In genomic region chr1:64471724-64472276, GRCh38 we compare ENCODE assay signal across 9 cellular contexts. TPM values are rescaled to one million over a fixed set of nuclear protein-coding genes. Genes with fewer than 3 reads are reported as not detected.
DNase-seq lines count a peak whose midpoint lies in the region; ATAC-seq, FAIRE-seq and TF ChIP-seq lines count a peak whose summit lies in the region.
"Had no signal": no experiment of that assay in that cellular context is flagged by ENCODE, and none has a peak within 500 bp of the region (broad histone marks: within the 10 kb centered on the region; RNA-seq: fewer than 3 reads in every experiment).

No MANE protein-coding gene starts in this region.

- peaks cover 9% of the 10 kb centered on the region for H3K4me1 Mint-ChIP-seq in activated CD4-positive, alpha-beta T cell treated with anti-CD3 and anti-CD28 coated beads, Interleukin-2, amount 10 ng/mL, durations not matched to agents 7 days and 5 days
- peaks cover 16% of the 10 kb centered on the region for H3K4me1 Mint-ChIP-seq in activated naive CD8-positive, alpha-beta T cell treated with anti-CD3 and anti-CD28 coated beads, Interleukin-2, amount 50 U/mL, for 24 hours

- POLR2A ChIA-PET in activated CD4-positive, alpha-beta T cell treated with anti-CD3 and anti-CD28 coated beads, Interleukin-2, amount 10 ng/mL, durations not matched to agents 7 days and 5 days (lab: Charles Lee) = no interaction called here
- POLR2A ChIA-PET in OCI-LY7 (lab: Charles Lee) = no interaction called here

- H3K27ac ChIP-seq in keratinocyte (ENCODE audit: control insufficient read depth, insufficient read depth, low read length) = no peak overlapping the region
- no peak overlapping the region for H3K27ac ChIP-seq in thoracic aorta
- H3K27ac ChIP-seq in OCI-LY7 (ENCODE audit: low read depth, low read length, poor library complexity, severe bottlenecking) = no peak overlapping the region

- DNase-seq in activated CD4-positive, alpha-beta T cell treated with anti-CD3 and anti-CD28 coated beads, Interleukin-2, amount 10 ng/mL, durations not matched to agents 7 days and 5 days = no peak
- DNase-seq in activated CD4-positive, alpha-beta T cell treated with anti-CD3 and anti-CD28 coated beads for 4 hours = no peak
- no peak for DNase-seq in activated naive CD8-positive, alpha-beta T cell treated with anti-CD3 and anti-CD28 coated beads, Interleukin-2, amount 50 U/mL, for 24 hours
- DNase-seq in keratinocyte (ENCODE audit: low read depth, low spot score) (no peak), thoracic aorta (ENCODE audit: low spot score) (no peak), midbrain (lab: John Stamatoyannopoulos, UW) (no peak), OCI-LY7 (ENCODE audit: low spot score) (no peak)
- DNase-seq in stimulated activated naive CD4-positive, alpha-beta T cell (lab: John Stamatoyannopoulos, UW) = no peak
- DNase-seq: NCI-H187 treated with DMSO at 0.1 percent for 48 hours had no signal

- no peaks in the 10 kb centered on the region for H3K9me3 Mint-ChIP-seq in activated CD4-positive, alpha-beta T cell treated with anti-CD3 and anti-CD28 coated beads, Interleukin-2, amount 10 ng/mL, durations not matched to agents 7 days and 5 days
- no peaks in the 10 kb centered on the region for H3K9me3 Mint-ChIP-seq in activated naive CD8-positive, alpha-beta T cell treated with anti-CD3 and anti-CD28 coated beads, Interleukin-2, amount 50 U/mL, for 24 hours

- no peak overlapping the region for H3K27ac Mint-ChIP-seq in activated CD4-positive, alpha-beta T cell treated with anti-CD3 and anti-CD28 coated beads, Interleukin-2, amount 10 ng/mL, durations not matched to agents 7 days and 5 days
- no peak overlapping the region for H3K27ac Mint-ChIP-seq in activated naive CD8-positive, alpha-beta T cell treated with anti-CD3 and anti-CD28 coated beads, Interleukin-2, amount 50 U/mL, for 24 hours

- H4K20me1 ChIP-seq in keratinocyte (ENCODE audit: control insufficient read depth, extremely low read depth, insufficient read depth, low read length) (no peaks in the 10 kb centered on the region), OCI-LY7 (ENCODE audit: insufficient read depth, low read length) (no peaks in the 10 kb centered on the region)

- peaks cover 46% of the 10 kb centered on the region for H3K27me3 Mint-ChIP-seq in activated CD4-positive, alpha-beta T cell treated with anti-CD3 and anti-CD28 coated beads, Interleukin-2, amount 10 ng/mL, durations not matched to agents 7 days and 5 days
- peaks cover 38% of the 10 kb centered on the region for H3K27me3 Mint-ChIP-seq in activated naive CD8-positive, alpha-beta T cell treated with anti-CD3 and anti-CD28 coated beads, Interleukin-2, amount 50 U/mL, for 24 hours

- peaks cover 2% of the 10 kb centered on the region for H3K36me3 Mint-ChIP-seq in activated CD4-positive, alpha-beta T cell treated with anti-CD3 and anti-CD28 coated beads, Interleukin-2, amount 10 ng/mL, durations not matched to agents 7 days and 5 days (ENCODE audit: low read depth)
- H3K36me3 Mint-ChIP-seq in activated naive CD8-positive, alpha-beta T cell treated with anti-CD3 and anti-CD28 coated beads, Interleukin-2, amount 50 U/mL, for 24 hours (ENCODE audit: low read depth) = no peaks in the 10 kb centered on the region

- H3K27me3 ChIP-seq in keratinocyte (ENCODE audit: control insufficient read depth, extremely low read depth, insufficient read depth, low read length) (peaks cover 15% of the 10 kb centered on the region), thoracic aorta (replicated peaks; ENCODE audit: insufficient read depth) (no peaks in the 10 kb centered on the region)

- no peaks in the 10 kb centered on the region for H3K9me1 ChIP-seq in keratinocyte (ENCODE audit: control insufficient read depth, extremely low read depth, insufficient read depth, low read length)

- BruUV-seq in OCI-LY7 (replicated peaks; lab: Mats Ljungman, UMichigan) = no TSS peak

- H3K4me3 ChIP-seq in keratinocyte (ENCODE audit: control insufficient read depth in 2 of 3, extremely low read depth in 1 of 3, insufficient read depth in 2 of 3, low read depth in 1 of 3, low read length in 3 of 3) (peak overlapping the region; percentile 64 to 80 (median 72)), thoracic aorta (peak overlapping the region; percentile 89), OCI-LY7 (ENCODE audit: low read depth, low read length, poor library complexity, severe bottlenecking) (no peak overlapping the region)

- TF ChIP-seq CTCF in keratinocyte (optimal IDR thresholded peaks at IDR 0.05 in 1 of 3, IDR thresholded peaks at IDR 0.05 in 1 of 3, conservative IDR thresholded peaks at IDR 0.05 in 1 of 3; ENCODE audit: extremely low read depth in 1 of 3, insufficient read depth in 2 of 3, low read length in 3 of 3) = no peak
- no peak for TF ChIP-seq CTCF in thoracic aorta (IDR thresholded peaks at IDR 0.05)
- TF ChIP-seq CTCF in OCI-LY7 (conservative IDR thresholded peaks at IDR 0.05; ENCODE audit: low read length) = no peak

- FAIRE-seq in keratinocyte (lab: Jason Lieb, UNC) = peak; percentile 82

- no peaks in the 10 kb centered on the region for H3K9me2 ChIP-seq in OCI-LY7 (ENCODE audit: insufficient read depth, low read length)

- H3K4me2 ChIP-seq in keratinocyte (ENCODE audit: control insufficient read depth, extremely low read depth, insufficient read depth, low read depth, low read length) (peak overlapping the region; percentile 66), OCI-LY7 (ENCODE audit: low read length) (no peak overlapping the region)

- CTCF ChIA-PET in activated CD4-positive, alpha-beta T cell treated with anti-CD3 and anti-CD28 coated beads, Interleukin-2, amount 10 ng/mL, durations not matched to agents 7 days and 5 days (lab: Charles Lee) = interaction anchor here (0.5 kb wide), 1 partner anchor 125 kb away, joined by 4 read pairs; no protein-coding TSS in a partner anchor
- CTCF ChIA-PET in OCI-LY7 (lab: Charles Lee; ENCODE audit: unreplicated experiment) = no interaction called here

- peak overlapping the region; percentile 78 for H3K4me3 Mint-ChIP-seq in activated CD4-positive, alpha-beta T cell treated with anti-CD3 and anti-CD28 coated beads, Interleukin-2, amount 10 ng/mL, durations not matched to agents 7 days and 5 days
- peak overlapping the region; percentile 82 for H3K4me3 Mint-ChIP-seq in activated naive CD8-positive, alpha-beta T cell treated with anti-CD3 and anti-CD28 coated beads, Interleukin-2, amount 50 U/mL, for 24 hours

- H3K9ac ChIP-seq in keratinocyte (ENCODE audit: control insufficient read depth, extremely low read depth, insufficient read depth, low read length) = peak overlapping the region; percentile 64

- H3K4me1 ChIP-seq in keratinocyte (ENCODE audit: control insufficient read depth, extremely low read depth, insufficient read depth, low read length) (peaks cover 28% of the 10 kb centered on the region), thoracic aorta (ENCODE audit: control insufficient read depth in 1 of 2, low read depth in 2 of 2) (peaks cover 6 to 32% of the 10 kb centered on the region in 2 donors), OCI-LY7 (ENCODE audit: insufficient read depth, low read length, poor library complexity, severe bottlenecking) (no peaks in the 10 kb centered on the region)

- H3K79me2 ChIP-seq in keratinocyte (ENCODE audit: control insufficient read depth, insufficient read depth, low read length) (no peaks in the 10 kb centered on the region), OCI-LY7 (ENCODE audit: insufficient read depth, low read depth, low read length) (no peaks in the 10 kb centered on the region)

- no peak for ATAC-seq in activated naive CD8-positive, alpha-beta T cell treated with anti-CD3 and anti-CD28 coated beads, Interleukin-2, amount 50 U/mL, for 24 hours
- no peak for ATAC-seq in thoracic aorta (ENCODE audit: insufficient number of reproducible peaks, low FRiP score, low read depth)

- H3K36me3 ChIP-seq in keratinocyte (ENCODE audit: control insufficient read depth in 2 of 2, extremely low read depth in 1 of 2, insufficient read depth in 2 of 2, low read length in 2 of 2) (no peaks in the 10 kb centered on the region), thoracic aorta (no peaks in the 10 kb centered on the region), OCI-LY7 (ENCODE audit: insufficient read depth, low read length) (no peaks in the 10 kb centered on the region)

- H2AFZ ChIP-seq in keratinocyte (ENCODE audit: control insufficient read depth, low read length) = peak overlapping the region; percentile 87
- no peak overlapping the region for H2AFZ ChIP-seq in OCI-LY7 (ENCODE audit: low read length)

- intact Hi-C loops in OCI-LY7 (cut with micrococcal nuclease; ENCODE audit: unreplicated experiment) = no loop called here

- dilution Hi-C loops in keratinocyte (cut with MboI; ENCODE audit: extremely low pct_ligation_motif_present, low sequenced_read_pairs) = no loop called here

- H3K9me3 ChIP-seq in keratinocyte (ENCODE audit: control insufficient read depth, low read depth, low read length) = no peaks in the 10 kb centered on the region
- no peaks in the 10 kb centered on the region for H3K9me3 ChIP-seq in thoracic aorta
- H3K9me3 ChIP-seq in OCI-LY7 (ENCODE audit: low read length) = no peaks in the 10 kb centered on the region

RNA-seq across cellular contexts. Expression of gene CACHD1, which starts 1.9 kb away (rescaled TPM):
- total RNA-seq in activated CD4-positive, alpha-beta T cell treated with anti-CD3 and anti-CD28 coated beads, Interleukin-2, amount 10 ng/mL, durations not matched to agents 7 days and 5 days = under 1 TPM; 0.47 to 0.48 TPM
- 1.6 to 2.4 TPM (median 1.9 TPM) in 3 replicates for polyA plus RNA-seq in keratinocyte
- polyA plus RNA-seq in keratinocyte (2011; ENCODE audit: low read depth) = 1.7 TPM
- polyA plus RNA-seq in keratinocyte (2011; cell fraction: cytosol; rRNA removed) = 0.96 and 1.4 TPM in 2 replicates
- 5.4 and 5.9 TPM in 2 replicates for polyA plus RNA-seq in keratinocyte (2011; cell fraction: nucleus; rRNA removed)
- 2.1 and 2.6 TPM in 2 replicates for polyA plus RNA-seq in keratinocyte (2012; ENCODE audit: low replicate concordance)
- polyA minus RNA-seq in keratinocyte = 3.5 to 4.9 TPM (median 4.4 TPM) in 3 replicates
- 1.5 TPM for polyA minus RNA-seq in keratinocyte (2011; cell fraction: cytosol; rRNA and poly(A)+ RNA removed)
- 6.4 and 9.4 TPM in 2 replicates for polyA minus RNA-seq in keratinocyte (2011; cell fraction: nucleus; rRNA and poly(A)+ RNA removed)
- total RNA-seq in thoracic aorta = 1 to 10 TPM; 5.3 to 6.7 TPM
- not detected in 2 replicates for total RNA-seq in OCI-LY7 (2014; rRNA removed; shearing (Covaris generic))
- not detected in 2 replicates for total RNA-seq in OCI-LY7 (2022)

Comparison
In these comparisons a context has a peak if more than half of its experiments do, and no peak if none do; other contexts are left out.
1. RNA of gene CACHD1, which starts 1.9 kb away (total RNA-seq): 5.3 to 6.7 TPM in thoracic aorta; 0.47 to 0.48 TPM in activated CD4-positive, alpha-beta T cell treated with anti-CD3 and anti-CD28 coated beads, Interleukin-2, amount 10 ng/mL, durations not matched to agents 7 days and 5 days and not detected in OCI-LY7; every median in the first group is over 4 times any median in the second.